In genomic region chr7:101543242-101543766, GRCh38 we compare ENCODE assay signal across 12 cellular contexts.
"Had no signal": no experiment of that assay in that cellular context is flagged by ENCODE, and none has a peak within 500 bp of the region (broad histone marks: within the 10 kb centered on the region; RNA-seq: fewer than 3 reads in every experiment).

No MANE protein-coding gene starts in this region.

- H3K27me3 ChIP-seq: colonic mucosa, foreskin keratinocyte, testis, tibial nerve, upper lobe of right lung, vagina had no signal

- H3K4me1 ChIP-seq: colonic mucosa, foreskin keratinocyte, parathyroid adenoma, psoas muscle, testis, upper lobe of right lung, vagina had no signal

- DNase-seq: upper lobe of right lung had no signal

- H3K4me1 Mint-ChIP-seq: stimulated activated naive CD8-positive, alpha-beta T cell treated with anti-CD3 and anti-CD28 coated beads, Interleukin-15, amount 100 ng/mL, for 72 hours had no signal

- H2AFZ ChIP-seq: parathyroid adenoma had no signal

- H3K4me3 ChIP-seq: colonic mucosa, mucosa of descending colon, psoas muscle, testis, tibial nerve, upper lobe of right lung, vagina had no signal

- H3K4me3 Mint-ChIP-seq: naive thymus-derived CD8-positive, alpha-beta T cell; stimulated activated naive B cell treated with anti-CD40 and anti-IgM and Interleukin-4, amounts not matched to agents 10 μg/mL and 1 μg/mL and 100 μg/mL, for 72 hours; stimulated activated naive CD8-positive, alpha-beta T cell treated with anti-CD3 and anti-CD28 coated beads, Interleukin-15, amount 100 ng/mL, for 72 hours had no signal

- H3K9me3 ChIP-seq: colonic mucosa, mucosa of descending colon, psoas muscle, testis, tibial nerve, upper lobe of right lung, vagina had no signal

- H3K36me3 Mint-ChIP-seq: naive thymus-derived CD8-positive, alpha-beta T cell; stimulated activated naive B cell treated with anti-CD40 and anti-IgM and Interleukin-4, amounts not matched to agents 10 μg/mL and 1 μg/mL and 100 μg/mL, for 72 hours had no signal

- H3K27ac ChIP-seq: colonic mucosa, foreskin keratinocyte, parathyroid adenoma, psoas muscle, testis, tibial nerve, upper lobe of right lung, vagina had no signal

- H3K79me2 ChIP-seq: parathyroid adenoma had no signal

- H3K27me3 Mint-ChIP-seq: stimulated activated naive CD8-positive, alpha-beta T cell treated with anti-CD3 and anti-CD28 coated beads, Interleukin-15, amount 100 ng/mL, for 72 hours had no signal

- H3K27ac Mint-ChIP-seq: stimulated activated naive B cell treated with anti-CD40 and anti-IgM and Interleukin-4, amounts not matched to agents 10 μg/mL and 1 μg/mL and 100 μg/mL, for 72 hours; stimulated activated naive CD8-positive, alpha-beta T cell treated with anti-CD3 and anti-CD28 coated beads, Interleukin-15, amount 100 ng/mL, for 72 hours had no signal

- H3K9me3 Mint-ChIP-seq: naive thymus-derived CD8-positive, alpha-beta T cell; stimulated activated naive B cell treated with anti-CD40 and anti-IgM and Interleukin-4, amounts not matched to agents 10 μg/mL and 1 μg/mL and 100 μg/mL, for 72 hours; stimulated activated naive CD8-positive, alpha-beta T cell treated with anti-CD3 and anti-CD28 coated beads, Interleukin-15, amount 100 ng/mL, for 72 hours had no signal

- H3K36me3 ChIP-seq: colonic mucosa, tibial nerve, upper lobe of right lung, vagina had no signal
